In genomic region chr1:66270122-66270812, GRCh38 we compare ENCODE assay signal across 9 cellular contexts.
DNase-seq lines count a peak whose midpoint lies in the region; ATAC-seq and TF ChIP-seq lines count a peak whose summit lies in the region.
"Had no signal": no experiment of that assay in that cellular context is flagged by ENCODE, and none has a peak within 500 bp of the region (broad histone marks: within the 10 kb centered on the region; RNA-seq: fewer than 3 reads in every experiment).

No MANE protein-coding gene starts in this region.

- H3K9me3 Mint-ChIP-seq in activated CD4-positive, alpha-beta memory T cell treated with anti-CD3 and anti-CD28 coated beads for 36 hours, result no peaks in the 10 kb centered on the region
- H3K9me3 Mint-ChIP-seq: activated CD4-positive, alpha-beta memory T cell treated with anti-CD3 and anti-CD28 coated beads, Interleukin-2, amount 10 ng/mL, durations not matched to agents 7 days and 5 days had no signal

- POLR2A ChIA-PET in activated CD4-positive, alpha-beta memory T cell treated with anti-CD3 and anti-CD28 coated beads for 36 hours (lab: Charles Lee), result interaction anchor here (1.7 kb wide), 1 partner anchor 11 kb away, joined by 5 read pairs; no protein-coding TSS in a partner anchor

- H2AFZ ChIP-seq in hepatocyte, result no peak overlapping the region
- peak overlapping the region; percentile 78 for H2AFZ ChIP-seq in smooth muscle cell (ENCODE audit: low read depth)

- H3K9me2 ChIP-seq in hepatocyte (replicated peaks; ENCODE audit: insufficient read depth), result no peaks in the 10 kb centered on the region

- no peak overlapping the region for H3K4me3 Mint-ChIP-seq in activated CD4-positive, alpha-beta memory T cell treated with anti-CD3 and anti-CD28 coated beads for 36 hours
- H3K4me3 Mint-ChIP-seq: activated CD4-positive, alpha-beta memory T cell treated with anti-CD3 and anti-CD28 coated beads, Interleukin-2, amount 10 ng/mL, durations not matched to agents 7 days and 5 days had no signal

- peak overlapping the region; percentile 10 for H3K9ac ChIP-seq in smooth muscle cell (ENCODE audit: low read depth)

- 59 to 68% (median 59%) methylated on average over 5 of the region's 5 CpGs for WGBS in adipose tissue, 3 donors
- WGBS in hepatocyte (ENCODE audit: low lambda C conversion rate, missing lambda C conversion rate), result 75% methylated on average over 5 of the region's 5 CpGs
- 39% methylated on average over 5 of the region's 5 CpGs for WGBS in smooth muscle cell (ENCODE audit: low lambda C conversion rate)

- CTCF ChIA-PET in activated CD4-positive, alpha-beta memory T cell treated with anti-CD3 and anti-CD28 coated beads for 36 hours (lab: Charles Lee), result interaction anchor here (1.0 to 1.4 kb wide), 2 partner anchors 28 to 176 kb away, joined by 3 read pairs; no protein-coding TSS in a partner anchor

- no peaks in the 10 kb centered on the region for H3K36me3 ChIP-seq in hepatocyte (replicated peaks; ENCODE audit: insufficient read depth, low read depth)
- H3K36me3 ChIP-seq in smooth muscle cell (ENCODE audit: low read depth), result no peaks in the 10 kb centered on the region

- no peaks in the 10 kb centered on the region for H3K79me2 ChIP-seq in hepatocyte
- no peaks in the 10 kb centered on the region for H3K79me2 ChIP-seq in smooth muscle cell (ENCODE audit: low read depth)

- intact Hi-C loops in activated CD4-positive, alpha-beta memory T cell treated with anti-CD3 and anti-CD28 coated beads for 36 hours (cut with micrococcal nuclease), result loop anchor here (1.0 kb wide), 1 partner anchor 9 kb away; no protein-coding TSS in a partner anchor

- no peak overlapping the region for H3K27ac Mint-ChIP-seq in activated CD4-positive, alpha-beta memory T cell treated with anti-CD3 and anti-CD28 coated beads for 36 hours

- TF ChIP-seq CTCF in hepatocyte (IDR thresholded peaks at IDR 0.05; ENCODE audit: poor library complexity), result no peak
- TF ChIP-seq CTCF in smooth muscle cell (IDR thresholded peaks at IDR 0.05; ENCODE audit: borderline replicate concordance, insufficient read depth, poor library complexity, severe bottlenecking), result no peak
- TF ChIP-seq CTCF in GM20000 (IDR thresholded peaks at IDR 0.05; ENCODE audit: extremely low read depth, missing control alignments), result no peak

- H3K27me3 ChIP-seq in hepatocyte, result no peaks in the 10 kb centered on the region
- H3K27me3 ChIP-seq in smooth muscle cell (ENCODE audit: low read depth), result no peaks in the 10 kb centered on the region

- no peaks in the 10 kb centered on the region for H3K9me3 ChIP-seq in hepatocyte (ENCODE audit: low read depth)
- no peaks in the 10 kb centered on the region for H3K9me3 ChIP-seq in smooth muscle cell (replicated peaks; ENCODE audit: low read depth)

- ATAC-seq in GM19455 (IDR thresholded peaks at IDR 0.05; ENCODE audit: unreplicated experiment), result no peak

- H3K27me3 Mint-ChIP-seq in activated CD4-positive, alpha-beta memory T cell treated with anti-CD3 and anti-CD28 coated beads for 36 hours, result no peaks in the 10 kb centered on the region

- peaks cover 37% of the 10 kb centered on the region for H3F3A ChIP-seq in smooth muscle cell (ENCODE audit: low read depth)

- H3K4me2 ChIP-seq in hepatocyte (no peak overlapping the region), smooth muscle cell (peak overlapping the region; percentile 73)

- H3K4me1 ChIP-seq in hepatocyte (ENCODE audit: insufficient read depth) (peaks cover 22% of the 10 kb centered on the region), smooth muscle cell (ENCODE audit: low read depth) (peaks cover 35% of the 10 kb centered on the region)

- peak overlapping the region; percentile 26 for H3K27ac ChIP-seq in adipose tissue (ENCODE audit: low read depth, low read length)
- peak overlapping the region; percentile 72 for H3K27ac ChIP-seq in hepatocyte
- peak overlapping the region; percentile 93 for H3K27ac ChIP-seq in smooth muscle cell (ENCODE audit: low read depth)

- no peaks in the 10 kb centered on the region for H3K36me3 Mint-ChIP-seq in activated CD4-positive, alpha-beta memory T cell treated with anti-CD3 and anti-CD28 coated beads for 36 hours

- H4K20me1 ChIP-seq in hepatocyte (ENCODE audit: insufficient read depth, poor library complexity, severe bottlenecking) (no peaks in the 10 kb centered on the region), smooth muscle cell (ENCODE audit: low read depth) (no peaks in the 10 kb centered on the region)

- no peak overlapping the region for H3K4me3 ChIP-seq in hepatocyte
- no peak overlapping the region for H3K4me3 ChIP-seq in smooth muscle cell

- DNase-seq in MV-4-11 (lab: John Stamatoyannopoulos, UW), result peak; percentile 70
- peak; percentile 21 for DNase-seq in hepatocyte (ENCODE audit: low spot score)
- no peak for DNase-seq in smooth muscle cell (lab: John Stamatoyannopoulos, UW; ENCODE audit: unreplicated experiment)
- no peak for DNase-seq in activated CD4-positive, alpha-beta memory T cell treated with anti-CD3 and anti-CD28 coated beads for 36 hours
- no peak for DNase-seq in mucosa of gallbladder (ENCODE audit: low spot score)
- DNase-seq in GM20000 (ENCODE audit: low spot score), result no peak

- H3K4me1 Mint-ChIP-seq in activated CD4-positive, alpha-beta memory T cell treated with anti-CD3 and anti-CD28 coated beads for 36 hours (ENCODE audit: low read depth), result peaks cover 61% of the 10 kb centered on the region

Comparison
In these comparisons a context has a peak if more than half of its experiments do, and no peak if none do; other contexts are left out.
1. DNase-seq: peak in MV-4-11 (single experiment) and hepatocyte (single experiment); none in smooth muscle cell (single experiment), activated CD4-positive, alpha-beta memory T cell treated with anti-CD3 and anti-CD28 coated beads for 36 hours (single experiment), mucosa of gallbladder (single experiment) and GM20000 (single experiment).
2. H3K27ac ChIP-seq: peak in every context shown above with its lines; median percentile 93 in smooth muscle cell; 72 in hepatocyte; 26 in adipose tissue.